Comparison of ENCODE assay signal across 9 cellular contexts in the genomic region with DNA sequence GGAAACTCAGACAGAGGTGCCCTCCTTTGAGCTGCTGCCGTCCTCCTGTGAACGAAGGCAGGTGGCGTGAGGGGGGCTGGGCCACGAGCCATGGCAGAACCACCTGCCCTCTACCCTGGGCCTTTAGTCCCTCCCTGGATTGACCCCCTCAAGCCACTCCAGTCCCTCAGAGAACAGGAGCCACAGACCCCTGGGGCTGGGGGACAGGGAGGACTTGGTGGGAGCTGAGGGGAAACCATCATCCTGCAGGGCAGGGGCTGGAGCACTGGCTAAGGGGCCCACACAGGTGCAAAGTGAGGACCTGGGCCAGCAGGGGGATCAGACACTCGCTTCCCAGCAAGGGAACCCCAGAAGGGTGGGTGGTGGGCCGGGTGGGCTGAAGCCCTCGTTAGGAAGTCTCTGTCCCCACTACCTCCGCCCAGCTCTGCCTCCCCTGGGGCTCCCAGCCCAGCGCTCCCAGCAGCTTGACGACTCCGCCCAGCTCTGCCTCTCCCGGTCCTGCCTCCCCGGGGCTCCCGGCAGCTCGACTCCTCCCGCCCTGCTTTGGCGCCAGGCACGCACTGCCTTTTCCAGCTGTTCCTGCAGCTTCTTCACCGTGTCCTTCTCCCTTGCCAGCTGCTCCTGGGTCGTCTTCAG. TPM values are rescaled to one million over a fixed set of nuclear protein-coding genes. Genes with fewer than 3 reads are reported as not detected.
DNase-seq lines count a peak whose midpoint lies in the region; TF ChIP-seq lines count a peak whose summit lies in the region.
"Had no signal": no experiment of that assay in that cellular context is flagged by ENCODE, and none has a peak within 500 bp of the region (broad histone marks: within the 10 kb centered on the region; RNA-seq: fewer than 3 reads in every experiment).

No MANE protein-coding gene starts in this region.

- no peak overlapping the region for H3K4me3 Mint-ChIP-seq in H9
- no peak overlapping the region for H3K4me3 Mint-ChIP-seq in chondrocyte (ENCODE audit: unreplicated experiment)

- peak overlapping the region; percentile 34; the same call in 1 of the 2 replicates for H3K27ac ChIP-seq in 22Rv1
- H3K27ac ChIP-seq in H9 (ENCODE audit: insufficient read length, low read depth, low read length): no peak overlapping the region

- H4K8ac ChIP-seq in H9 (replicated peaks; ENCODE audit: insufficient read length, low read depth, low read length): no peak overlapping the region

- no peak overlapping the region for H2AK5ac ChIP-seq in H9 (ENCODE audit: insufficient read length, low read length)

- no peak overlapping the region for H3T11ph ChIP-seq in H9 (ENCODE audit: low read length)

- H3K79me1 ChIP-seq in H9 (ENCODE audit: insufficient read depth, low read depth, low read length, poor library complexity, severe bottlenecking): no peaks in the 10 kb centered on the region

- H2AFZ ChIP-seq in H9 (ENCODE audit: low read length): no peak overlapping the region

- no peak overlapping the region for H3K23ac ChIP-seq in H9 (ENCODE audit: insufficient read length, low read depth, low read length)

- H3K27ac Mint-ChIP-seq in H9 (peak overlapping the region in 2 of 3 experiments; percentile 49 to 80; a peak in 2 of 7 replicates), chondrocyte (ENCODE audit: unreplicated experiment) (peak overlapping the region; percentile 81)

- H3K4me2 ChIP-seq in H9 (ENCODE audit: insufficient read depth, insufficient read length, low read length): no peak overlapping the region

- H3K4me1 Mint-ChIP-seq in H9 (peaks cover 7 to 14% of the 10 kb centered on the region in 2 experiments), chondrocyte (ENCODE audit: low read depth) (peaks cover 52% of the 10 kb centered on the region)

- H3K36me3 Mint-ChIP-seq in H9 (ENCODE audit: insufficient read depth in 1 of 3, low read depth in 3 of 3): peaks cover 8 to 31% (median 23%) of the 10 kb centered on the region in 3 experiments; a peak in 6 of 7 replicates
- H3K36me3 Mint-ChIP-seq in chondrocyte (ENCODE audit: low read depth): peaks cover 30% of the 10 kb centered on the region

- no peak overlapping the region for H2BK5ac ChIP-seq in H9 (ENCODE audit: insufficient read length, low read length)

- TF ChIP-seq CTCF in 22Rv1 (IDR thresholded peaks at IDR 0.05): no peak
- TF ChIP-seq CTCF in H9 (conservative IDR thresholded peaks at IDR 0.05): no peak
- TF ChIP-seq CTCF in chondrocyte (IDR thresholded peaks at IDR 0.05): peak; percentile 12

- no peaks in the 10 kb centered on the region for H4K20me1 ChIP-seq in H9 (ENCODE audit: control insufficient read depth, insufficient read depth, insufficient read length)

- H4K91ac ChIP-seq in H9 (ENCODE audit: insufficient read length, low read depth, low read length): no peak overlapping the region

- H3K27me3 Mint-ChIP-seq in H9 (ENCODE audit: low read depth): no peaks in the 10 kb centered on the region; the same call in 1 of the 2 replicates
- no peaks in the 10 kb centered on the region for H3K27me3 Mint-ChIP-seq in chondrocyte (ENCODE audit: low read depth)

- no peak overlapping the region for H3K9ac ChIP-seq in H9 (ENCODE audit: extremely low read depth, insufficient read length, low read length)

- H3K4me1 ChIP-seq in H9 (ENCODE audit: insufficient read depth, low read length): no peaks in the 10 kb centered on the region

- H3K56ac ChIP-seq in H9 (ENCODE audit: insufficient read length, low read depth, low read length): no peak overlapping the region

- no peak overlapping the region for H3K14ac ChIP-seq in H9 (ENCODE audit: insufficient read depth, low read length)

- H2BK15ac ChIP-seq in H9 (ENCODE audit: low read depth, low read length): no peak overlapping the region

- no CpG with 5 or more reads among the region's 20 CpGs for WGBS in H9 (ENCODE audit: extremely low coverage, insufficient read length, low lambda C conversion rate)

- no peak overlapping the region for H3K4ac ChIP-seq in H9 (ENCODE audit: low read depth, low read length)

- no peaks in the 10 kb centered on the region for H3K23me2 ChIP-seq in H9 (ENCODE audit: insufficient read length, low read depth, low read length, poor library complexity, severe bottlenecking)

- no peak overlapping the region for H4K5ac ChIP-seq in H9 (ENCODE audit: insufficient read length, low read depth, low read length)

- DNase-seq in H9 (peak; percentile 31), chondrocyte (ENCODE audit: low spot score) (peak; percentile 95), mesenteric fat pad (ENCODE audit: low spot score) (peak; percentile 91), RKO (ENCODE audit: low spot score) (no peak), NAMALWA (ENCODE audit: low spot score) (no peak), amygdala (lab: John Stamatoyannopoulos, UW) (no peak), NCI-H774 (lab: John Stamatoyannopoulos, UW) (no peak)
- DNase-seq: retina had no signal

- H3K9me3 Mint-ChIP-seq in H9 (no peaks in the 10 kb centered on the region), chondrocyte (ENCODE audit: low read depth) (no peaks in the 10 kb centered on the region)

- no peak overlapping the region for H2BK120ac ChIP-seq in H9 (ENCODE audit: low read depth, low read length, poor library complexity, severe bottlenecking)

- no peak overlapping the region for H2BK20ac ChIP-seq in H9 (ENCODE audit: low read depth, low read length, poor library complexity, severe bottlenecking)

- no peak overlapping the region for H2BK12ac ChIP-seq in H9 (ENCODE audit: insufficient read length, low read depth, low read length)

- no peaks in the 10 kb centered on the region for H3K27me3 ChIP-seq in H9 (ENCODE audit: insufficient read depth, low read length)

- no peak overlapping the region for H3K18ac ChIP-seq in H9 (ENCODE audit: insufficient read length, low read depth, low read length)

- no peaks in the 10 kb centered on the region for H3K79me2 ChIP-seq in H9 (ENCODE audit: insufficient read depth, low read length)

- no peaks in the 10 kb centered on the region for H3K9me3 ChIP-seq in H9 (ENCODE audit: control insufficient read depth, low read depth, low read length)

RNA-seq across cellular contexts. Expression of gene DSTN, which starts 44.4 kb away (rescaled TPM):
- total RNA-seq in H9 (2021) (145 and 148 TPM in 2 replicates), chondrocyte (878 to 1,290 TPM (median 1,265 TPM) in 3 replicates), mesenteric fat pad (165 TPM)

Comparison
In these comparisons a context has a peak if more than half of its experiments do, and no peak if none do; other contexts are left out.
1. DNase-seq: peak in H9 (single experiment), chondrocyte (single experiment) and mesenteric fat pad (single experiment); none in RKO (single experiment), NAMALWA (single experiment), amygdala (0 of 56) and NCI-H774 (single experiment).